Comparison of ENCODE assay signal across 27 cellular contexts in the genomic region with DNA sequence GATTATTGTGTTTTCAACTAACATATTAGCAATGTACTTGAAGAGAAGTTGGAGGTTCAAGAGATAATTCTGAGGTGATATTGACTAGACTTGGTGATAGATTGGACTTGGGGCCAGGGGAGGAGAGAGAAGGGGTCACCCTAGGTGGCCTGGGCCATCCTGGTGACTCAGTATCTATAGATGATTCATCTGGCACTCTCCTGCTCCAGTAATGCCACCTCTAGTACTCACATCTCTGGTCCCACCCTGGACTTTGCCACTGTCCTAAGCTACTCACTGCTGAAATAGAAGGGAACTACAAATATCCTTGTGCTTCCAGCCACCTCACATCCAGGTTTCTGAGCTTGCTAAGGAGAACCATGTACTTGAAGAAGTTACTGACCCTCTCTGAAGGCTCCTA.
A peak's percentile ranks its signal among the peaks of the same experiment; 100 is the strongest.
DNase-seq lines count a peak whose midpoint lies in the region; ATAC-seq, FAIRE-seq and TF ChIP-seq lines count a peak whose summit lies in the region.
"Had no signal": no experiment of that assay in that cellular context is flagged by ENCODE, and none has a peak within 500 bp of the region (broad histone marks: within the 10 kb centered on the region; RNA-seq: fewer than 3 reads in every experiment).

No MANE protein-coding gene starts in this region.

- H3K27ac ChIP-seq in kidney (ENCODE audit: low read depth in 2 of 2, low read length in 2 of 2), result no peak overlapping the region
- H3K27ac ChIP-seq: BLaER1 treated with 17β-estradiol and CSF1 and Interleukin-3, amounts not matched to agents 10 nM and 100 nM; PC-9; SJSA1 had no signal

- H3K4me3 Mint-ChIP-seq in stimulated activated effector memory CD8-positive, alpha-beta T cell treated with anti-CD3 and anti-CD28 coated beads, Interleukin-12 subunit alpha, Interleukin-12 subunit beta, amount 100 ng/mL, for 72 hours, result no peak overlapping the region
- H3K4me3 Mint-ChIP-seq: CD4-positive, alpha-beta T cell had no signal

- TF ChIP-seq CTCF in kidney (IDR thresholded peaks at IDR 0.05; ENCODE audit: borderline replicate concordance, extremely low read depth, insufficient read depth), result no peak

- FAIRE-seq in RCC 7860 (lab: Jason Lieb, UNC) (no peak), kidney (lab: Jason Lieb, UNC) (no peak)
- FAIRE-seq: A204.1 had no signal

- H3K27ac Mint-ChIP-seq in stimulated activated effector memory CD8-positive, alpha-beta T cell treated with anti-CD3 and anti-CD28 coated beads, Interleukin-12 subunit alpha, Interleukin-12 subunit beta, amount 100 ng/mL, for 72 hours, result no peak overlapping the region
- H3K27ac Mint-ChIP-seq: CD4-positive, alpha-beta T cell had no signal

- H3K9me3 ChIP-seq in kidney (ENCODE audit: control insufficient read depth in 1 of 2, low read length in 2 of 2), result no peaks in the 10 kb centered on the region
- H3K9me3 ChIP-seq: SJSA1 had no signal

- no peaks in the 10 kb centered on the region for H3K36me3 ChIP-seq in kidney (ENCODE audit: control insufficient read depth in 1 of 2, insufficient read depth in 2 of 2, low read length in 2 of 2)
- H3K36me3 ChIP-seq: BLaER1 treated with 17β-estradiol and CSF1 and Interleukin-3, amounts not matched to agents 10 nM and 100 nM; SJSA1 had no signal

- no peak overlapping the region for H3K4me3 ChIP-seq in kidney (ENCODE audit: low read length in 2 of 2)
- H3K4me3 ChIP-seq: BLaER1 treated with 17β-estradiol and CSF1 and Interleukin-3, amounts not matched to agents 10 nM and 100 nM; PC-9; SJSA1 had no signal

- H3K9ac ChIP-seq in kidney (ENCODE audit: low read length in 2 of 2), result no peak overlapping the region
- H3K9ac ChIP-seq: BLaER1 treated with 17β-estradiol and CSF1 and Interleukin-3, amounts not matched to agents 10 nM and 100 nM had no signal

- peak; percentile 12 for DNase-seq in RCC 7860 (ENCODE audit: low spot score)
- DNase-seq in left colon, result no peak
- DNase-seq in stimulated activated effector memory CD8-positive, alpha-beta T cell treated with anti-CD3 and anti-CD28 coated beads, Interleukin-12 subunit alpha, Interleukin-12 subunit beta, amount 100 ng/mL, for 72 hours (ENCODE audit: low spot score in 2 of 2), result no peak
- no peak for DNase-seq in T-helper 1 cell
- DNase-seq in kidney, result no peak
- no peak for DNase-seq in stimulated activated CD4-positive, alpha-beta T cell treated with anti-CD3 and anti-CD28 coated beads, Interleukin-2, amount 100 ng/mL, for 24 hours
- DNase-seq: AML-193; CD4-positive, alpha-beta T cell; DMS 273 treated with DMSO at 0.1 percent for 48 hours; DMS79; EL; GDM1; H7; Karpas-422; NCI-H1105 treated with DMSO at 0.1 percent for 48 hours; NCI-H2029 treated with DMSO at 0.1 percent for 48 hours; NCI-H446 treated with DMSO at 0.1 percent for 48 hours; NCI-H526; NCI-H82; NK-92 treated with Interleukin-12 subunit alpha and Interleukin-12 subunit beta, amount 100 ng/mL, for 24 hours; PC-9; Right ventricle myocardium superior; RPMI8226 had no signal

- H3K36me3 Mint-ChIP-seq in stimulated activated effector memory CD8-positive, alpha-beta T cell treated with anti-CD3 and anti-CD28 coated beads, Interleukin-12 subunit alpha, Interleukin-12 subunit beta, amount 100 ng/mL, for 72 hours, result no peaks in the 10 kb centered on the region

- no peaks in the 10 kb centered on the region for H3K4me1 ChIP-seq in kidney (ENCODE audit: control insufficient read depth in 1 of 2, insufficient read depth in 1 of 2, low read depth in 1 of 2, low read length in 2 of 2)

- H3K9me3 Mint-ChIP-seq in stimulated activated effector memory CD8-positive, alpha-beta T cell treated with anti-CD3 and anti-CD28 coated beads, Interleukin-12 subunit alpha, Interleukin-12 subunit beta, amount 100 ng/mL, for 72 hours, result no peaks in the 10 kb centered on the region
- H3K9me3 Mint-ChIP-seq: CD4-positive, alpha-beta T cell had no signal

- intact Hi-C loops in left colon (cut with DNase I, micrococcal nuclease) (no loop called here), kidney (cut with DNase I) (no loop called here)

- peaks cover 4% of the 10 kb centered on the region for H3K4me1 Mint-ChIP-seq in stimulated activated effector memory CD8-positive, alpha-beta T cell treated with anti-CD3 and anti-CD28 coated beads, Interleukin-12 subunit alpha, Interleukin-12 subunit beta, amount 100 ng/mL, for 72 hours

- ATAC-seq in GM18907 (IDR thresholded peaks at IDR 0.05; ENCODE audit: unreplicated experiment) (peak; percentile 20), left colon (peak; percentile 96)
- peak; percentile 42 for ATAC-seq in stimulated activated effector memory CD8-positive, alpha-beta T cell treated with anti-CD3 and anti-CD28 coated beads, Interleukin-12 subunit alpha, Interleukin-12 subunit beta, amount 100 ng/mL, for 72 hours

Comparison
In these comparisons a context has a peak if more than half of its experiments do, and no peak if none do; other contexts are left out.
1. ATAC-seq: peak in every context shown above with its lines; median percentile 96 in left colon; 42 in stimulated activated effector memory CD8-positive, alpha-beta T cell treated with anti-CD3 and anti-CD28 coated beads, Interleukin-12 subunit alpha, Interleukin-12 subunit beta, amount 100 ng/mL, for 72 hours; 20 in GM18907.